Comparison of ENCODE assay signal across 18 cellular contexts in genomic region chr11:2139691-2140337, GRCh38. TPM values are rescaled to one million over a fixed set of nuclear protein-coding genes. Genes with fewer than 3 reads are reported as not detected.
DNase-seq lines count a peak whose midpoint lies in the region; ATAC-seq, FAIRE-seq and TF ChIP-seq lines count a peak whose summit lies in the region.
"Had no signal": no experiment of that assay in that cellular context is flagged by ENCODE, and none has a peak within 500 bp of the region (broad histone marks: within the 10 kb centered on the region; RNA-seq: fewer than 3 reads in every experiment).

No MANE protein-coding gene starts in this region.

- TF ChIP-seq CTCF in activated B cell treated with CpG ODN at 0.5 μM for 24 hours (IDR thresholded peaks at IDR 0.05) (no peak), kidney (IDR thresholded peaks at IDR 0.05; ENCODE audit: borderline replicate concordance, extremely low read depth, insufficient read depth) (no peak), PC-3 (conservative IDR thresholded peaks at IDR 0.05; ENCODE audit: low read depth, low read length) (no peak)

- no peaks in the 10 kb centered on the region for H3K36me3 Mint-ChIP-seq in activated T-cell treated with anti-CD3 and anti-CD28 coated beads, Interleukin-2, amount 50 U/mL, for 4 hours (ENCODE audit: insufficient read depth)
- H3K36me3 Mint-ChIP-seq in activated B cell treated with CpG ODN at 0.5 μM for 24 hours (ENCODE audit: low read depth): no peaks in the 10 kb centered on the region
- no peaks in the 10 kb centered on the region for H3K36me3 Mint-ChIP-seq in CD4-positive, alpha-beta memory T cell

- POLR2A ChIA-PET in activated B cell treated with CpG ODN at 0.5 μM for 24 hours (lab: Charles Lee) (no interaction called here), PC-3 (lab: Charles Lee; ENCODE audit: unreplicated experiment) (no interaction called here)
- POLR2A ChIA-PET in CD4-positive, alpha-beta memory T cell (lab: Charles Lee; ENCODE audit: partially characterized antibody): no interaction called here

- H3K79me2 ChIP-seq in PC-3 (ENCODE audit: low read length): no peaks in the 10 kb centered on the region

- H3K27ac Mint-ChIP-seq in activated B cell treated with CpG ODN at 0.5 μM for 24 hours: no peak overlapping the region
- H3K27ac Mint-ChIP-seq in CD4-positive, alpha-beta memory T cell: no peak overlapping the region
- H3K27ac Mint-ChIP-seq: HFFc6 had no signal

- H3K36me3 ChIP-seq in kidney (ENCODE audit: control insufficient read depth in 1 of 2, insufficient read depth in 2 of 2, low read length in 2 of 2) (no peaks in the 10 kb centered on the region), skeletal muscle satellite cell (ENCODE audit: insufficient read depth, low read length) (no peaks in the 10 kb centered on the region), PC-3 (ENCODE audit: low read depth, low read length) (no peaks in the 10 kb centered on the region)
- H3K36me3 ChIP-seq in CD4-positive, alpha-beta memory T cell (ENCODE audit: insufficient read depth, low read length): no peaks in the 10 kb centered on the region

- H3K4me1 ChIP-seq in kidney (ENCODE audit: control insufficient read depth in 1 of 2, insufficient read depth in 1 of 2, low read depth in 1 of 2, low read length in 2 of 2) (no peaks in the 10 kb centered on the region), skeletal muscle satellite cell (ENCODE audit: control insufficient read depth, insufficient read depth, low read length) (peaks cover 42% of the 10 kb centered on the region), PC-3 (ENCODE audit: insufficient read depth, low read length) (peaks cover 20% of the 10 kb centered on the region)
- peaks cover 22% of the 10 kb centered on the region for H3K4me1 ChIP-seq in CD4-positive, alpha-beta memory T cell (ENCODE audit: insufficient read depth, low read length)

- CTCF ChIA-PET in activated B cell treated with CpG ODN at 0.5 μM for 24 hours (lab: Charles Lee): interaction anchor here (1.0 to 3.5 kb wide), 2 partner anchors 12 to 446 kb away, joined by 3 to 19 read pairs; no protein-coding TSS in a partner anchor
- CTCF ChIA-PET in PC-3 (lab: Charles Lee): interaction anchor here (0.5 kb wide), 1 partner anchor 16 kb away, joined by 3 read pairs; no protein-coding TSS in a partner anchor
- CTCF ChIA-PET in CD4-positive, alpha-beta memory T cell (lab: Charles Lee; ENCODE audit: partially characterized antibody): interaction anchor here (1.3 kb wide), 1 partner anchor 65 kb away, joined by 3 read pairs; no protein-coding TSS in a partner anchor

- peak overlapping the region; percentile 40 for H3K4me3 Mint-ChIP-seq in activated T-cell treated with anti-CD3 and anti-CD28 coated beads, Interleukin-2, amount 50 U/mL, for 4 hours
- H3K4me3 Mint-ChIP-seq in activated B cell treated with CpG ODN at 0.5 μM for 24 hours: peak overlapping the region; percentile 11
- peak overlapping the region in 3 of 8 donors; percentile 26 to 52 (median 35) for H3K4me3 Mint-ChIP-seq in CD4-positive, alpha-beta memory T cell
- H3K4me3 Mint-ChIP-seq: HFFc6 had no signal

- H3K9me2 ChIP-seq in PC-3 (replicated peaks; ENCODE audit: low read length): no peaks in the 10 kb centered on the region

- peaks cover 34% of the 10 kb centered on the region for H3K4me1 Mint-ChIP-seq in activated T-cell treated with anti-CD3 and anti-CD28 coated beads, Interleukin-2, amount 50 U/mL, for 4 hours (ENCODE audit: low read depth)
- peaks cover 28% of the 10 kb centered on the region for H3K4me1 Mint-ChIP-seq in activated B cell treated with CpG ODN at 0.5 μM for 24 hours
- peaks cover 0 to 25% (median 5%) of the 10 kb centered on the region in 4 donors for H3K4me1 Mint-ChIP-seq in CD4-positive, alpha-beta memory T cell

- no peak overlapping the region for H2AFZ ChIP-seq in PC-3 (ENCODE audit: low read length)

- no peak for FAIRE-seq in kidney (lab: Jason Lieb, UNC)

- peaks cover 59% of the 10 kb centered on the region for H3K27me3 Mint-ChIP-seq in activated T-cell treated with anti-CD3 and anti-CD28 coated beads, Interleukin-2, amount 50 U/mL, for 4 hours (ENCODE audit: low read depth)
- peaks cover 56% of the 10 kb centered on the region for H3K27me3 Mint-ChIP-seq in activated B cell treated with CpG ODN at 0.5 μM for 24 hours
- peaks cover 39 to 41% of the 10 kb centered on the region in 2 donors for H3K27me3 Mint-ChIP-seq in CD4-positive, alpha-beta memory T cell

- H3K27me3 ChIP-seq in skeletal muscle satellite cell (ENCODE audit: control insufficient read depth, insufficient read depth, low read length) (peaks cover 34% of the 10 kb centered on the region), PC-3 (ENCODE audit: low read length) (peaks cover 42% of the 10 kb centered on the region)
- peaks cover 27% of the 10 kb centered on the region for H3K27me3 ChIP-seq in CD4-positive, alpha-beta memory T cell (ENCODE audit: insufficient read depth, low read length)

- H3K9ac ChIP-seq in kidney (ENCODE audit: low read length in 2 of 2) (no peak overlapping the region), skeletal muscle satellite cell (ENCODE audit: low read depth, low read length) (no peak overlapping the region), PC-3 (ENCODE audit: low read length) (no peak overlapping the region)

- H3F3A ChIP-seq in PC-3 (ENCODE audit: low read length, unreplicated experiment): peaks cover 4% of the 10 kb centered on the region

- no TSS peak for BruUV-seq in PC-3 (replicated peaks; lab: Mats Ljungman, UMichigan)

- no peaks in the 10 kb centered on the region for H3K9me3 Mint-ChIP-seq in activated T-cell treated with anti-CD3 and anti-CD28 coated beads, Interleukin-2, amount 50 U/mL, for 4 hours
- H3K9me3 Mint-ChIP-seq in activated B cell treated with CpG ODN at 0.5 μM for 24 hours: no peaks in the 10 kb centered on the region
- H3K9me3 Mint-ChIP-seq in CD4-positive, alpha-beta memory T cell: peaks cover 0 to 6% (median 0%) of the 10 kb centered on the region in 8 donors
- H3K9me3 Mint-ChIP-seq: HFFc6 had no signal

- H3K27ac ChIP-seq in kidney (ENCODE audit: low read depth in 2 of 2, low read length in 2 of 2) (no peak overlapping the region), PC-3 (ENCODE audit: low read length) (no peak overlapping the region)
- no peak overlapping the region for H3K27ac ChIP-seq in CD4-positive, alpha-beta memory T cell (ENCODE audit: low read depth, low read length)
- H3K27ac ChIP-seq: SK-N-MC had no signal

- intact Hi-C loops in activated B cell treated with CpG ODN at 0.5 μM for 24 hours (cut with micrococcal nuclease): loop anchor here (5.0 kb wide), 3 partner anchors 48 to 288 kb away; partner anchors contain the start of gene LSP1
- intact Hi-C loops in kidney (cut with DNase I): no loop called here
- intact Hi-C loops in PC-3 (cut with micrococcal nuclease): no loop called here
- intact Hi-C loops in CD4-positive, alpha-beta memory T cell (cut with micrococcal nuclease): no loop called here

- no peak for ATAC-seq in activated T-cell treated with anti-CD3 and anti-CD28 coated beads, Interleukin-2, amount 50 U/mL, for 4 hours
- ATAC-seq in activated B cell treated with CpG ODN at 0.5 μM for 24 hours (ENCODE audit: low read depth) (no peak), PC-3 (no peak)

- H4K20me1 ChIP-seq in PC-3 (ENCODE audit: low read length): no peaks in the 10 kb centered on the region

- DNase-seq in activated T-cell treated with anti-CD3 and anti-CD28 coated beads, Interleukin-2, amount 50 U/mL, for 4 hours: no peak
- DNase-seq in activated T-cell treated with anti-CD3 and anti-CD28 coated beads, Interleukin-2, amount 50 U/mL, for 1 hour: no peak
- DNase-seq in activated B cell treated with CpG ODN at 0.5 μM for 24 hours (no peak), kidney (peak; percentile 70), D341Med (ENCODE audit: low spot score) (no peak), PC-3 (no peak)
- DNase-seq in CD4-positive, alpha-beta memory T cell: no peak
- DNase-seq: ACHN; activated CD8-positive, alpha-beta memory T cell treated with anti-CD3 and anti-CD28 coated beads for 24 hours; activated gamma-delta T cell treated with Interleukin-2 at 50 U/mL for 16 hours; central memory CD4-positive, alpha-beta T cell; HFFc6; NCI-H2171; stimulated activated CD4-positive, alpha-beta T cell treated with anti-CD3 and anti-CD28 coated beads, Interleukin-12 subunit alpha, Interleukin-12 subunit beta, amount 100 ng/mL, for 4 hours had no signal

- H3K9me3 ChIP-seq in kidney (ENCODE audit: control insufficient read depth in 1 of 2, low read length in 2 of 2) (no peaks in the 10 kb centered on the region), skeletal muscle satellite cell (replicated peaks; ENCODE audit: low read length) (no peaks in the 10 kb centered on the region), PC-3 (ENCODE audit: low read length) (no peaks in the 10 kb centered on the region)
- H3K9me3 ChIP-seq in CD4-positive, alpha-beta memory T cell (ENCODE audit: control insufficient read depth in 1 of 2, low read length in 2 of 2): no peaks in the 10 kb centered on the region

- H3K4me3 ChIP-seq in kidney (ENCODE audit: low read length in 2 of 2) (no peak overlapping the region), skeletal muscle satellite cell (ENCODE audit: low read length) (peak overlapping the region; percentile 42), PC-3 (ENCODE audit: low read length) (no peak overlapping the region)
- no peak overlapping the region for H3K4me3 ChIP-seq in CD4-positive, alpha-beta memory T cell (ENCODE audit: low read length in 2 of 2)
- H3K4me3 ChIP-seq: SK-N-MC had no signal

- peak overlapping the region; percentile 65 for H3K4me2 ChIP-seq in skeletal muscle satellite cell (ENCODE audit: low read length)
- H3K4me2 ChIP-seq in PC-3 (ENCODE audit: low read length): no peak overlapping the region

RNA-seq across cellular contexts. Expression of gene IGF2, which starts 0.6 kb away (rescaled TPM):
- 10 to 100 TPM in 1 of 3 donors, 1 to 10 TPM in 2; 4.6 to 12.5 (median 5.7) TPM for total RNA-seq in activated T-cell treated with anti-CD3 and anti-CD28 coated beads, Interleukin-2, amount 50 U/mL, for 4 hours
- total RNA-seq in activated B cell treated with CpG ODN at 0.5 μM for 24 hours (not detected in 2 replicates), kidney (30.5 TPM), PC-3 (2014; rRNA removed) (5.0 and 5.1 TPM in 2 replicates)
- polyA plus RNA-seq in kidney (ENCODE audit: insufficient read depth, low read depth, low replicate concordance): 10.2 TPM
- 0.76 and 8.7 TPM in 2 replicates for total RNA-seq in skeletal muscle satellite cell (2012; rRNA removed)
- not detected for total RNA-seq in CD4-positive, alpha-beta memory T cell
- not detected for polyA plus RNA-seq in CD4-positive, alpha-beta memory T cell

RNA-seq across cellular contexts. Expression of gene INS, which starts 21.2 kb away (rescaled TPM):
- total RNA-seq in activated T-cell treated with anti-CD3 and anti-CD28 coated beads, Interleukin-2, amount 50 U/mL, for 4 hours: not detected
- total RNA-seq in activated B cell treated with CpG ODN at 0.5 μM for 24 hours (not detected in 2 replicates), kidney (not detected), PC-3 (2014; rRNA removed) (not detected in 2 replicates)
- not detected for polyA plus RNA-seq in kidney (ENCODE audit: insufficient read depth, low read depth, low replicate concordance)
- total RNA-seq in skeletal muscle satellite cell (2012; rRNA removed): not detected in 2 replicates
- not detected for total RNA-seq in CD4-positive, alpha-beta memory T cell
- not detected for polyA plus RNA-seq in CD4-positive, alpha-beta memory T cell
- total RNA-seq: HFFc6, M059J, subcutaneous adipose tissue had no signal

RNA-seq across cellular contexts. Expression of gene TH, which starts 31.8 kb away (rescaled TPM):
- not detected for total RNA-seq in activated T-cell treated with anti-CD3 and anti-CD28 coated beads, Interleukin-2, amount 50 U/mL, for 4 hours
- total RNA-seq in activated B cell treated with CpG ODN at 0.5 μM for 24 hours (not detected in 2 replicates), kidney (not detected), PC-3 (2014; rRNA removed) (8.3 and 11.2 TPM in 2 replicates)
- not detected for polyA plus RNA-seq in kidney (ENCODE audit: insufficient read depth, low read depth, low replicate concordance)
- under 0.01 TPM in 1 of 2 replicates, not detected in the other for total RNA-seq in skeletal muscle satellite cell (2012; rRNA removed)
- total RNA-seq in CD4-positive, alpha-beta memory T cell: not detected
- not detected for polyA plus RNA-seq in CD4-positive, alpha-beta memory T cell
- total RNA-seq: HFFc6, subcutaneous adipose tissue had no signal
